ENCODE assay signal across 15 cellular contexts in the genomic region with DNA sequence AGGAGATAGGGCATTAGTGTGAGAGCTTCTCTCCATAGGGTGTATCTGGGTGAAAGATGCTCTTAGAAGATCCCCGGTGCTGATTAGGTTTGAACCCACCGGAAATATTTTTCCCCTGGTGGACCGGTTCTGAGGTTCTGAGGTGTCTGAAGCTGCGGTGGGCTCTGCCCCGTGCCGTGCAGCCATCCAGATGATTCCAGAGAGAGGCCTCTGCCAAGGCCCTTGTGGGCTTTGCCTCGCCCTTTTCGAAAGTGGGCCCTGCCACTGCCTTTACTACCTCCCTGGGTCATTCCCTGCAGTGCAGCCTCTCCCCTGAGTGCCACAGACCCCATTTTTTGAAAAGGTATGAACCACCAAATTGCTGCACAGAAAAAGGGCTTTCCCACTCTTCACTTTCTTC. TPM values are rescaled to one million over a fixed set of nuclear protein-coding genes. Genes with fewer than 3 reads are reported as not detected.
DNase-seq lines count a peak whose midpoint lies in the region; ATAC-seq and TF ChIP-seq lines count a peak whose summit lies in the region.
"Had no signal": no experiment of that assay in that cellular context is flagged by ENCODE, and none has a peak within 500 bp of the region (broad histone marks: within the 10 kb centered on the region; RNA-seq: fewer than 3 reads in every experiment).

No MANE protein-coding gene starts in this region.

- H3K9ac ChIP-seq in endodermal cell (ENCODE audit: extremely low read depth, low read length, poor library complexity, severe bottlenecking): no peak overlapping the region

- DNase-seq in activated gamma-delta T cell treated with Interleukin-2 at 50 U/mL for 16 hours (peak; percentile 40), activated gamma-delta T cell (lab: John Stamatoyannopoulos, UW) (no peak), endodermal cell (peak; percentile 29), hepatic stellate cell (ENCODE audit: low spot score) (no peak), DMS114 treated with DMSO at 0.1 percent for 48 hours (lab: John Stamatoyannopoulos, UW; ENCODE audit: unreplicated experiment) (no peak), substantia nigra (lab: John Stamatoyannopoulos, UW) (no peak)
- peak; percentile 49 for DNase-seq in activated CD8-positive, alpha-beta T cell treated with anti-CD3 and anti-CD28 coated beads, Interleukin-2, amount 10 ng/mL, durations not matched to agents 7 days and 5 days
- DNase-seq in stimulated activated naive CD8-positive, alpha-beta T cell treated with anti-CD3 and anti-CD28 coated beads, Interleukin-15, amount 100 ng/mL, for 72 hours: peak in 1 of 2 donors; percentile 42
- DNase-seq: DMS 273 treated with DMSO at 0.1 percent for 48 hours, kidney glomerular epithelial cell, NCI-H1417, NCI-H446, PC-9, uterus had no signal

- peak overlapping the region; percentile 91 for H3K4me3 Mint-ChIP-seq in activated CD8-positive, alpha-beta T cell treated with anti-CD3 and anti-CD28 coated beads, Interleukin-2, amount 10 ng/mL, durations not matched to agents 7 days and 5 days
- no peak overlapping the region for H3K4me3 Mint-ChIP-seq in endodermal cell
- H3K4me3 Mint-ChIP-seq in stimulated activated naive CD8-positive, alpha-beta T cell treated with anti-CD3 and anti-CD28 coated beads, Interleukin-15, amount 100 ng/mL, for 72 hours: peak overlapping the region; percentile 86 to 96
- H3K4me3 Mint-ChIP-seq: neural crest cell had no signal

- WGBS in endodermal cell (ENCODE audit: insufficient coverage in 1 of 2, insufficient read length in 1 of 2), 2 experiments: 91 to 97% methylated on average over 8 of the region's 8 CpGs

- peaks cover 25% of the 10 kb centered on the region for H3K9me3 ChIP-seq in endodermal cell (ENCODE audit: control insufficient read depth, low read length)
- H3K9me3 ChIP-seq: uterus had no signal

- H3K4me3 ChIP-seq in endodermal cell (ENCODE audit: low read length): no peak overlapping the region
- H3K4me3 ChIP-seq: PC-9, uterus had no signal

- H3K9me3 Mint-ChIP-seq in activated CD8-positive, alpha-beta T cell treated with anti-CD3 and anti-CD28 coated beads, Interleukin-2, amount 10 ng/mL, durations not matched to agents 7 days and 5 days (ENCODE audit: insufficient read depth): peaks cover 20% of the 10 kb centered on the region
- peaks cover 23% of the 10 kb centered on the region for H3K9me3 Mint-ChIP-seq in endodermal cell
- H3K9me3 Mint-ChIP-seq in stimulated activated naive CD8-positive, alpha-beta T cell treated with anti-CD3 and anti-CD28 coated beads, Interleukin-15, amount 100 ng/mL, for 72 hours: peaks cover 5 to 25% of the 10 kb centered on the region in 2 donors

- H3K27ac ChIP-seq in endodermal cell (ENCODE audit: low read depth, low read length) (no peak overlapping the region), substantia nigra (ENCODE audit: low read depth, low read length, poor library complexity, severe bottlenecking) (no peak overlapping the region)
- H3K27ac ChIP-seq: PC-9 had no signal

- H3K36me3 ChIP-seq in endodermal cell (ENCODE audit: control insufficient read depth, insufficient read depth, low read length): no peaks in the 10 kb centered on the region
- H3K36me3 ChIP-seq: uterus had no signal

- H3K27me3 Mint-ChIP-seq in activated CD8-positive, alpha-beta T cell treated with anti-CD3 and anti-CD28 coated beads, Interleukin-2, amount 10 ng/mL, durations not matched to agents 7 days and 5 days (ENCODE audit: low read depth): no peaks in the 10 kb centered on the region
- H3K27me3 Mint-ChIP-seq in endodermal cell (ENCODE audit: insufficient read depth): peaks cover 68% of the 10 kb centered on the region
- H3K27me3 Mint-ChIP-seq in stimulated activated naive CD8-positive, alpha-beta T cell treated with anti-CD3 and anti-CD28 coated beads, Interleukin-15, amount 100 ng/mL, for 72 hours: no peaks in the 10 kb centered on the region

- H3K27ac Mint-ChIP-seq in activated CD8-positive, alpha-beta T cell treated with anti-CD3 and anti-CD28 coated beads, Interleukin-2, amount 10 ng/mL, durations not matched to agents 7 days and 5 days: peak overlapping the region; percentile 86
- no peak overlapping the region for H3K27ac Mint-ChIP-seq in endodermal cell
- H3K27ac Mint-ChIP-seq in stimulated activated naive CD8-positive, alpha-beta T cell treated with anti-CD3 and anti-CD28 coated beads, Interleukin-15, amount 100 ng/mL, for 72 hours: peak overlapping the region; percentile 63 to 92

- CTCF ChIA-PET in activated CD8-positive, alpha-beta T cell treated with anti-CD3 and anti-CD28 coated beads, Interleukin-2, amount 10 ng/mL, durations not matched to agents 7 days and 5 days (lab: Charles Lee): interaction anchor here (0.9 to 5.0 kb wide), 2 partner anchors 51 to 302 kb away, joined by 5 to 35 read pairs; no protein-coding TSS in a partner anchor

- H3K4me1 Mint-ChIP-seq in activated CD8-positive, alpha-beta T cell treated with anti-CD3 and anti-CD28 coated beads, Interleukin-2, amount 10 ng/mL, durations not matched to agents 7 days and 5 days (ENCODE audit: low read depth): peaks cover 61% of the 10 kb centered on the region
- no peaks in the 10 kb centered on the region for H3K4me1 Mint-ChIP-seq in endodermal cell
- H3K4me1 Mint-ChIP-seq in stimulated activated naive CD8-positive, alpha-beta T cell treated with anti-CD3 and anti-CD28 coated beads, Interleukin-15, amount 100 ng/mL, for 72 hours: peaks cover 71% of the 10 kb centered on the region

- ATAC-seq in activated CD8-positive, alpha-beta T cell treated with anti-CD3 and anti-CD28 coated beads, Interleukin-2, amount 10 ng/mL, durations not matched to agents 7 days and 5 days: no peak
- ATAC-seq in stimulated activated naive CD8-positive, alpha-beta T cell treated with anti-CD3 and anti-CD28 coated beads, Interleukin-15, amount 100 ng/mL, for 72 hours: no peak

- no peak for TF ChIP-seq CTCF in endodermal cell (conservative IDR thresholded peaks at IDR 0.05)

- no peaks in the 10 kb centered on the region for H3K4me1 ChIP-seq in endodermal cell (ENCODE audit: control insufficient read depth, insufficient read depth, low read length)
- H3K4me1 ChIP-seq: uterus had no signal

- POLR2A ChIA-PET in activated CD8-positive, alpha-beta T cell treated with anti-CD3 and anti-CD28 coated beads, Interleukin-2, amount 10 ng/mL, durations not matched to agents 7 days and 5 days (lab: Charles Lee): interaction anchor here (0.7 to 9.8 kb wide), 10 partner anchors 10 to 303 kb away, joined by 3 to 316 read pairs (median 37); a partner anchor contains a TSS

- peaks cover 66% of the 10 kb centered on the region for H3K36me3 Mint-ChIP-seq in activated CD8-positive, alpha-beta T cell treated with anti-CD3 and anti-CD28 coated beads, Interleukin-2, amount 10 ng/mL, durations not matched to agents 7 days and 5 days (ENCODE audit: low read depth)
- H3K36me3 Mint-ChIP-seq in endodermal cell (ENCODE audit: low read depth): no peaks in the 10 kb centered on the region

- H3K27me3 ChIP-seq in endodermal cell (ENCODE audit: control insufficient read depth, insufficient read depth, low read length, poor library complexity, severe bottlenecking): peaks cover 20% of the 10 kb centered on the region
- H3K27me3 ChIP-seq: uterus had no signal

RNA-seq across cellular contexts. Expression of a gene that starts 2.8 kb away (rescaled TPM):
- 10 to 100 TPM; 21.5 to 22.3 TPM for total RNA-seq in activated CD8-positive, alpha-beta T cell treated with anti-CD3 and anti-CD28 coated beads, Interleukin-2, amount 10 ng/mL, durations not matched to agents 7 days and 5 days
- total RNA-seq in endodermal cell: not detected
- polyA plus RNA-seq in endodermal cell (2013, experiment 1 of 2): not detected
- not detected for polyA plus RNA-seq in endodermal cell (2013, experiment 2 of 2)
- total RNA-seq: neural crest cell, PC-9 had no signal

Comparison
In these comparisons a context has a peak if more than half of its experiments do, and no peak if none do; other contexts are left out.
1. DNase-seq: peak in activated gamma-delta T cell treated with Interleukin-2 at 50 U/mL for 16 hours (single experiment), activated CD8-positive, alpha-beta T cell treated with anti-CD3 and anti-CD28 coated beads, Interleukin-2, amount 10 ng/mL, durations not matched to agents 7 days and 5 days (single experiment) and endodermal cell (single experiment); none in activated gamma-delta T cell (single experiment), hepatic stellate cell (single experiment), DMS114 treated with DMSO at 0.1 percent for 48 hours (single experiment) and substantia nigra (0 of 49).
2. RNA of a gene that starts 2.8 kb away (total RNA-seq): 21.5 to 22.3 TPM in activated CD8-positive, alpha-beta T cell treated with anti-CD3 and anti-CD28 coated beads, Interleukin-2, amount 10 ng/mL, durations not matched to agents 7 days and 5 days; not detected in endodermal cell; every median in the first group is over 10 times any median in the second.